8 cellular contexts compared by ENCODE assay signal in the genomic region with DNA sequence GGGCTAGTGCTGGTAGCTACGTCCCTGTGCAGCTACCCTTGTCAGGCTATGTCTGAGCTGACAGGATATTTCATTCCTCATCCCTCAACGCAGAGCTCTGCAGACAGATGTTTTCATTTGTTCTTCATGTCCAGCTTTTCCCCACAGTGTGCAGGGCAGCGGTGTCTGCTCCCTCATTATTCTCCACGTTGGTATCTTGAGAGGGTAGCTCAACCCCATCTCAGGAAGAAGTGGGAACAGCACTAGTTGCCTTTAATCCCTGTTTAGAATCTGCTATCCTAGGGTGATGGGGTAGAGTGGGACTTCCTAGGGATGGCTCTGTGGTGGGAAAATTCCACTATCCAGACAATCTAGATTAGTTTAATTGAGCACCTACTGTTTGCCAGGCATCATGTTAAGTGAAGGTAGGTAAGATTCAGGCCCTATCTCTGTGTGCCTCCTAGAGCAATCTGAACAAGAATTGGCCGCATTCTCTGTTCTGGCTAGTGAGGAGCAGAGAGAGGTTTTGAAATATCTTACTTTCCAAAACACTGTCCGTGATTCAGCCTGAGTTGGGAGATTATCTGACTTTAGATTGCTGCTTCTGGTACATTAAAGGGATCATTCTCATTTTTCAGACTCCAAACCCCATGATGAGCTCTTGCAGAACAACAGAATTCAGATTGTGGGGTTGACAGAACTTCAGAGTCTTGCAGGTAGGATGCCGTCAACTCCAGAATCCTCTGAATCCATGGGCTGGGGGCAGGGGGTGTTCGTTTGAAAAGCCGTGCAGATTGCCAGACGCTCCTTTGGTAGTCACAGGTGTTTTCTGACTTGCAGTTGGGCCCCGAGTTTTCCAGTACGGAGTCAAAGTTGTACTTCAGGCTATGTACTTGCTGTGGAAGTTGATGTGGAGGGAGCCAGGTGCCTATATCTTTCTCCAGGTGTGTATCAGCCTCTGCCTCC. TPM values are rescaled to one million over a fixed set of nuclear protein-coding genes. Genes with fewer than 3 reads are reported as not detected.
DNase-seq lines count a peak whose midpoint lies in the region; ATAC-seq, FAIRE-seq and TF ChIP-seq lines count a peak whose summit lies in the region.

No MANE protein-coding gene starts in this region.

- no peaks in the 10 kb centered on the region for H3F3A ChIP-seq in SU-DHL-6 (ENCODE audit: insufficient read depth)

- no peaks in the 10 kb centered on the region for H3K9me3 ChIP-seq in SU-DHL-6 (ENCODE audit: insufficient read depth, low read length)

- H3K4me3 ChIP-seq in SU-DHL-6 (ENCODE audit: insufficient read depth, low read length, poor library complexity, severe bottlenecking), result peak overlapping the region; percentile 70
- peak overlapping the region; percentile 83 for H3K4me3 ChIP-seq in skeletal muscle cell (ENCODE audit: low read depth, low read length)

- FAIRE-seq in H54 (lab: Jason Lieb, UNC), result no peak

- peaks cover 2% of the 10 kb centered on the region for H3K4me1 Mint-ChIP-seq in glutamatergic neuron (ENCODE audit: low read depth, unreplicated experiment)

- TF ChIP-seq POLR2A in H54 (IDR thresholded peaks at IDR 0.05; ENCODE audit: low read depth, low read length), result no peak

- peak overlapping the region; percentile 96 for H3K27ac Mint-ChIP-seq in glutamatergic neuron (ENCODE audit: unreplicated experiment)

- peak overlapping the region; percentile 96 for H3K4me3 Mint-ChIP-seq in glutamatergic neuron (ENCODE audit: unreplicated experiment)

- no peaks in the 10 kb centered on the region for H3K9me2 ChIP-seq in SU-DHL-6 (replicated peaks; ENCODE audit: insufficient read depth, low read length)

- peaks cover 3% of the 10 kb centered on the region for H3K27me3 Mint-ChIP-seq in glutamatergic neuron (ENCODE audit: unreplicated experiment)

- ATAC-seq in GM18520 (IDR thresholded peaks at IDR 0.05; ENCODE audit: unreplicated experiment) (peak; percentile 6), HG03108 (IDR thresholded peaks at IDR 0.05; ENCODE audit: unreplicated experiment) (no peak), HG03457 (IDR thresholded peaks at IDR 0.05; ENCODE audit: unreplicated experiment) (no peak)

- TF ChIP-seq CTCF in SU-DHL-6 (IDR thresholded peaks at IDR 0.05; ENCODE audit: insufficient read depth, low read length, poor library complexity, severe bottlenecking) (no peak), glutamatergic neuron (IDR thresholded peaks at IDR 0.05; ENCODE audit: partially characterized antibody, unreplicated experiment) (no peak)

- H3K36me3 ChIP-seq in SU-DHL-6 (ENCODE audit: low read length), result no peaks in the 10 kb centered on the region; the same call in 1 of the 2 replicates

- H4K20me1 ChIP-seq in SU-DHL-6 (ENCODE audit: low read depth, low read length), result no peaks in the 10 kb centered on the region

- peak overlapping the region; percentile 88 for H3K4me2 ChIP-seq in SU-DHL-6 (ENCODE audit: low read depth, low read length, poor library complexity, severe bottlenecking)

- no peaks in the 10 kb centered on the region for H3K27me3 ChIP-seq in SU-DHL-6 (ENCODE audit: low read length)

- H3K9ac ChIP-seq in SU-DHL-6 (ENCODE audit: low read length), result peak overlapping the region; percentile 75

- no peak for DNase-seq in glutamatergic neuron
- DNase-seq in skeletal muscle cell (ENCODE audit: low read depth), result no peak
- DNase-seq in H54 (ENCODE audit: insufficient read length, low spot score), result no peak
- DNase-seq in stimulated activated naive CD4-positive, alpha-beta T cell (lab: John Stamatoyannopoulos, UW), result no peak

- peak overlapping the region; percentile 63 for H3K27ac ChIP-seq in SU-DHL-6 (ENCODE audit: low read depth, low read length)

- H3K9me3 Mint-ChIP-seq in glutamatergic neuron (ENCODE audit: unreplicated experiment), result peaks cover 2% of the 10 kb centered on the region

- H3K36me3 Mint-ChIP-seq in glutamatergic neuron (ENCODE audit: unreplicated experiment), result no peaks in the 10 kb centered on the region

- H3K79me2 ChIP-seq in SU-DHL-6 (ENCODE audit: insufficient read depth, low read length), result peaks cover 19% of the 10 kb centered on the region; the same call in 1 of the 2 replicates

- H2AFZ ChIP-seq in SU-DHL-6 (ENCODE audit: low read depth, low read length, severe bottlenecking), result peak overlapping the region; percentile 99

RNA-seq across cellular contexts. Expression of gene ALG1, which starts 1.0 kb away (rescaled TPM):
- 18.8 TPM for total RNA-seq in glutamatergic neuron (ENCODE audit: unreplicated experiment)

RNA-seq across cellular contexts. Expression of gene C16orf89, which starts 6.8 kb away (rescaled TPM):
- not detected for total RNA-seq in glutamatergic neuron (ENCODE audit: unreplicated experiment)

RNA-seq across cellular contexts. Expression of gene EEF2KMT, which starts 25.0 kb away (rescaled TPM):
- total RNA-seq in glutamatergic neuron (ENCODE audit: unreplicated experiment), result 12.9 TPM

RNA-seq across cellular contexts. Expression of gene NAGPA, which starts 38.9 kb away (rescaled TPM):
- total RNA-seq in glutamatergic neuron (ENCODE audit: unreplicated experiment), result 9.7 TPM
